ENCODE assay signal across 21 cellular contexts in the genomic region with DNA sequence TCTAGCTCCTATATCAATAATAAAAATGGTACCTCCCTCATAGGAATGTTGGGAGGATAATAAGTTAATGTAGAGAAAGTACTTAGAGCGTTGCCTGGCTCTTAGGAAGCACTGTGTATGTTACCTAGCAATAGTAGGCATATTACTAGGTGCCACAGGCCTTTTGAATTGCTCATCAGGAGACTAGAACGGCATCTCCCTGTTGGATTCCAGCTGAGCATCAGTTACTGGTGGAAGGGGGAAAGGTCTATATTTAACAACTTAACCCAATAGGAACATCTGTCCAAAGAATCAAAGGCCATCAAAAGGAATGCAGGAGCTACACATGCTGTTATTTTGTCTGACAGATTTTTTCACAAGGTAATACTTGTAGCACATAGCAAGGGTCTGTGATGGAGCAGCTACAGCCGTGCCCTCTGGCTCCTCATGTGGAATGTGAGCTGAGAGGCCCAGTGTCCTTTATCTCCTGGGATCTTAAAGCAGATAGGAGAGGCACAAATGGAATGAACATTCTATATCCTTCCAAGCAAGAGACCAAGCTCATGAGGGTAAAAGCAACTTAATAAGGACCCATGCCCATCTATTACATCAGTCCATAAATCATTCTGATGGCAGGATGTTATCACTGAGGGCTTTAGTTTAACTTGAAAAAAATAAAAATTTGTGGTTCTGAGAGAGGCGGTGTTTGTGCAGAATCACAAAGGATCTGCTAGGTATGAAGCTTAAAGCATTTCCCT.
"Had no signal": no experiment of that assay in that cellular context is flagged by ENCODE, and none has a peak within 500 bp of the region (broad histone marks: within the 10 kb centered on the region; RNA-seq: fewer than 3 reads in every experiment).

No MANE protein-coding gene starts in this region.

- H3K4me3 Mint-ChIP-seq: activated naive CD4-positive, alpha-beta T cell treated with anti-CD3 and anti-CD28 coated beads, Interleukin-2, amount 50 U/mL, for 24 hours; dendritic cell treated with granulocyte-macrophage colony-stimulating factor and Interleukin-4, amounts not matched to agents 40 ng/mL and 50 ng/mL, for 4 days; natural killer cell; stimulated activated memory B cell treated with anti-CD40 and anti-IgM and Interleukin-4, amounts not matched to agents 10 μg/mL and 1 μg/mL and 100 μg/mL, for 72 hours had no signal

- H3K4me3 ChIP-seq: breast epithelium, gastrocnemius medialis, heart left ventricle, sigmoid colon, spleen, uterus had no signal

- H3K9me3 ChIP-seq: breast epithelium, gastrocnemius medialis, heart left ventricle, sigmoid colon, spleen, uterus had no signal

- H3K9me3 Mint-ChIP-seq: activated naive CD4-positive, alpha-beta T cell treated with anti-CD3 and anti-CD28 coated beads, Interleukin-2, amount 50 U/mL, for 24 hours; dendritic cell treated with granulocyte-macrophage colony-stimulating factor and Interleukin-4, amounts not matched to agents 40 ng/mL and 50 ng/mL, for 4 days; natural killer cell; stimulated activated memory B cell treated with anti-CD40 and anti-IgM and Interleukin-4, amounts not matched to agents 10 μg/mL and 1 μg/mL and 100 μg/mL, for 72 hours had no signal

- H3K36me3 ChIP-seq: breast epithelium, gastrocnemius medialis, heart left ventricle, sigmoid colon, spleen, uterus had no signal

- H3K27me3 Mint-ChIP-seq: activated naive CD4-positive, alpha-beta T cell treated with anti-CD3 and anti-CD28 coated beads, Interleukin-2, amount 50 U/mL, for 24 hours; dendritic cell treated with granulocyte-macrophage colony-stimulating factor and Interleukin-4, amounts not matched to agents 40 ng/mL and 50 ng/mL, for 4 days; stimulated activated memory B cell treated with anti-CD40 and anti-IgM and Interleukin-4, amounts not matched to agents 10 μg/mL and 1 μg/mL and 100 μg/mL, for 72 hours had no signal

- H3K27ac Mint-ChIP-seq: activated naive CD4-positive, alpha-beta T cell treated with anti-CD3 and anti-CD28 coated beads, Interleukin-2, amount 50 U/mL, for 24 hours; dendritic cell treated with granulocyte-macrophage colony-stimulating factor and Interleukin-4, amounts not matched to agents 40 ng/mL and 50 ng/mL, for 4 days; natural killer cell; stimulated activated memory B cell treated with anti-CD40 and anti-IgM and Interleukin-4, amounts not matched to agents 10 μg/mL and 1 μg/mL and 100 μg/mL, for 72 hours had no signal

- H3K4me1 ChIP-seq: breast epithelium, gastrocnemius medialis, sigmoid colon, spleen, uterus had no signal

- DNase-seq: activated CD4-positive, CD25-positive, alpha-beta regulatory T cell treated with anti-CD3 and anti-CD28 coated beads, Interleukin-2, amount 50 U/mL, for 72 hours; activated CD8-positive, alpha-beta memory T cell treated with anti-CD3 and anti-CD28 coated beads for 24 hours; activated CD8-positive, alpha-beta memory T cell treated with anti-CD3 and anti-CD28 coated beads, Interleukin-2, amount 50 U/mL, for 48 hours; activated effector memory CD4-positive, alpha-beta T cell treated with anti-CD3 and anti-CD28 coated beads, Interleukin-2, amount 50 U/mL, for 16 hours; activated T-cell treated with anti-CD3 and anti-CD28 coated beads, Interleukin-2, amount 50 U/mL, for 48 hours; cerebellar nuclear complex; effector CD8-positive, alpha-beta T cell; gastrocnemius medialis; heart left ventricle; mesenchymal stem cell; natural killer cell; sigmoid colon; spleen; stimulated activated CD4-positive, alpha-beta T cell treated with anti-CD3 and anti-CD28 coated beads, Interleukin-4, amount 100 ng/mL, for 4 hours; T-helper 1 cell; uterus had no signal

- H3K36me3 Mint-ChIP-seq: activated naive CD4-positive, alpha-beta T cell treated with anti-CD3 and anti-CD28 coated beads, Interleukin-2, amount 50 U/mL, for 24 hours; natural killer cell; stimulated activated memory B cell treated with anti-CD40 and anti-IgM and Interleukin-4, amounts not matched to agents 10 μg/mL and 1 μg/mL and 100 μg/mL, for 72 hours had no signal

- H3K4me1 Mint-ChIP-seq: activated naive CD4-positive, alpha-beta T cell treated with anti-CD3 and anti-CD28 coated beads, Interleukin-2, amount 50 U/mL, for 24 hours; stimulated activated memory B cell treated with anti-CD40 and anti-IgM and Interleukin-4, amounts not matched to agents 10 μg/mL and 1 μg/mL and 100 μg/mL, for 72 hours had no signal

- H3K27ac ChIP-seq: breast epithelium, gastrocnemius medialis, heart left ventricle, sigmoid colon, spleen, uterus had no signal

- H3K27me3 ChIP-seq: breast epithelium, gastrocnemius medialis, heart left ventricle, sigmoid colon, spleen, uterus had no signal

- ATAC-seq: esophagus mucosa; gastrocnemius medialis; natural killer cell; stimulated activated memory B cell treated with anti-CD40 and anti-IgM and Interleukin-4, amounts not matched to agents 10 μg/mL and 1 μg/mL and 100 μg/mL, for 72 hours had no signal
